In the genomic region with DNA sequence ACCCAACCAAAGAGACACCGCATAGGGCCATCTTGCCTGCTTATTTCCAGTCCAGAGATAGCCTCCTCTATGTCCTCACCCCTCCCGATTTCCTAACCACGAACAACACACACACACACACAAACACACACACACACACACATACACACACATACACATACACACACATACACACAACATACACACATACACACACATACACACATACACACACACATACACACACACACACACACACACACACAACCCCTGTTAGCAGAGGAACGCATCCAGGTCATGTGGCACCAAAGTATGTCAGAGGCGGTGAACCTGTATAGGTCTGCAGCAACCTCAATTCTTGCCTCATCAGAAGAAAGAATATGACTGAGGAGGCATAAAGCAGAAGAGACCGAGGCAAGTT, we compare ENCODE assay signal across 1 cellular context.
TF ChIP-seq lines count a peak whose summit lies in the region.

No MANE protein-coding gene starts in this region.

TF ChIP-seq in HEK293, 187 proteins besides CTCF, POLR2A, EP300 and RAD21 (continued from another document):
- TF ChIP-seq, protein P1, sequence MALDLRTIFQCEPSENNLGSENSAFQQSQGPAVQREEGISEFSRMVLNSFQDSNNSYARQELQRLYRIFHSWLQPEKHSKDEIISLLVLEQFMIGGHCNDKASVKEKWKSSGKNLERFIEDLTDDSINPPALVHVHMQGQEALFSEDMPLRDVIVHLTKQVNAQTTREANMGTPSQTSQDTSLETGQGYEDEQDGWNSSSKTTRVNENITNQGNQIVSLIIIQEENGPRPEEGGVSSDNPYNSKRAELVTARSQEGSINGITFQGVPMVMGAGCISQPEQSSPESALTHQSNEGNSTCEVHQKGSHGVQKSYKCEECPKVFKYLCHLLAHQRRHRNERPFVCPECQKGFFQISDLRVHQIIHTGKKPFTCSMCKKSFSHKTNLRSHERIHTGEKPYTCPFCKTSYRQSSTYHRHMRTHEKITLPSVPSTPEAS (tag by site-specific recombination; IDR thresholded peaks at IDR 0.05), result peak; percentile 96
- TF ChIP-seq ZNF248 (tag by site-specific recombination; IDR thresholded peaks at IDR 0.05) (0 out of 2 replicates have a peak, but pooled peaks have one; percentile 29), ZXDB (tag by site-specific recombination; IDR thresholded peaks at IDR 0.05) (no peak), ZNF529 (tag by site-specific recombination; IDR thresholded peaks at IDR 0.05; ENCODE audit: insufficient replicate concordance) (no peak), SCRT1 (tag by site-specific recombination; IDR thresholded peaks at IDR 0.05; ENCODE audit: borderline replicate concordance) (no peak), ZNF350 (tag by site-specific recombination; IDR thresholded peaks at IDR 0.05) (no peak)
- TF ChIP-seq, protein P2, sequence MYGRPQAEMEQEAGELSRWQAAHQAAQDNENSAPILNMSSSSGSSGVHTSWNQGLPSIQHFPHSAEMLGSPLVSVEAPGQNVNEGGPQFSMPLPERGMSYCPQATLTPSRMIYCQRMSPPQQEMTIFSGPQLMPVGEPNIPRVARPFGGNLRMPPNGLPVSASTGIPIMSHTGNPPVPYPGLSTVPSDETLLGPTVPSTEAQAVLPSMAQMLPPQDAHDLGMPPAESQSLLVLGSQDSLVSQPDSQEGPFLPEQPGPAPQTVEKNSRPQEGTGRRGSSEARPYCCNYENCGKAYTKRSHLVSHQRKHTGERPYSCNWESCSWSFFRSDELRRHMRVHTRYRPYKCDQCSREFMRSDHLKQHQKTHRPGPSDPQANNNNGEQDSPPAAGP (tag by site-specific recombination; IDR thresholded peaks at IDR 0.05), result no peak
- TF ChIP-seq, protein P3, sequence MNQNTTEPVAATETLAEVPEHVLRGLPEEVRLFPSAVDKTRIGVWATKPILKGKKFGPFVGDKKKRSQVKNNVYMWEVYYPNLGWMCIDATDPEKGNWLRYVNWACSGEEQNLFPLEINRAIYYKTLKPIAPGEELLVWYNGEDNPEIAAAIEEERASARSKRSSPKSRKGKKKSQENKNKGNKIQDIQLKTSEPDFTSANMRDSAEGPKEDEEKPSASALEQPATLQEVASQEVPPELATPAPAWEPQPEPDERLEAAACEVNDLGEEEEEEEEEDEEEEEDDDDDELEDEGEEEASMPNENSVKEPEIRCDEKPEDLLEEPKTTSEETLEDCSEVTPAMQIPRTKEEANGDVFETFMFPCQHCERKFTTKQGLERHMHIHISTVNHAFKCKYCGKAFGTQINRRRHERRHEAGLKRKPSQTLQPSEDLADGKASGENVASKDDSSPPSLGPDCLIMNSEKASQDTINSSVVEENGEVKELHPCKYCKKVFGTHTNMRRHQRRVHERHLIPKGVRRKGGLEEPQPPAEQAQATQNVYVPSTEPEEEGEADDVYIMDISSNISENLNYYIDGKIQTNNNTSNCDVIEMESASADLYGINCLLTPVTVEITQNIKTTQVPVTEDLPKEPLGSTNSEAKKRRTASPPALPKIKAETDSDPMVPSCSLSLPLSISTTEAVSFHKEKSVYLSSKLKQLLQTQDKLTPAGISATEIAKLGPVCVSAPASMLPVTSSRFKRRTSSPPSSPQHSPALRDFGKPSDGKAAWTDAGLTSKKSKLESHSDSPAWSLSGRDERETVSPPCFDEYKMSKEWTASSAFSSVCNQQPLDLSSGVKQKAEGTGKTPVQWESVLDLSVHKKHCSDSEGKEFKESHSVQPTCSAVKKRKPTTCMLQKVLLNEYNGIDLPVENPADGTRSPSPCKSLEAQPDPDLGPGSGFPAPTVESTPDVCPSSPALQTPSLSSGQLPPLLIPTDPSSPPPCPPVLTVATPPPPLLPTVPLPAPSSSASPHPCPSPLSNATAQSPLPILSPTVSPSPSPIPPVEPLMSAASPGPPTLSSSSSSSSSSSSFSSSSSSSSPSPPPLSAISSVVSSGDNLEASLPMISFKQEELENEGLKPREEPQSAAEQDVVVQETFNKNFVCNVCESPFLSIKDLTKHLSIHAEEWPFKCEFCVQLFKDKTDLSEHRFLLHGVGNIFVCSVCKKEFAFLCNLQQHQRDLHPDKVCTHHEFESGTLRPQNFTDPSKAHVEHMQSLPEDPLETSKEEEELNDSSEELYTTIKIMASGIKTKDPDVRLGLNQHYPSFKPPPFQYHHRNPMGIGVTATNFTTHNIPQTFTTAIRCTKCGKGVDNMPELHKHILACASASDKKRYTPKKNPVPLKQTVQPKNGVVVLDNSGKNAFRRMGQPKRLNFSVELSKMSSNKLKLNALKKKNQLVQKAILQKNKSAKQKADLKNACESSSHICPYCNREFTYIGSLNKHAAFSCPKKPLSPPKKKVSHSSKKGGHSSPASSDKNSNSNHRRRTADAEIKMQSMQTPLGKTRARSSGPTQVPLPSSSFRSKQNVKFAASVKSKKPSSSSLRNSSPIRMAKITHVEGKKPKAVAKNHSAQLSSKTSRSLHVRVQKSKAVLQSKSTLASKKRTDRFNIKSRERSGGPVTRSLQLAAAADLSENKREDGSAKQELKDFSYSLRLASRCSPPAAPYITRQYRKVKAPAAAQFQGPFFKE (tag by site-specific recombination; IDR thresholded peaks at IDR 0.05; ENCODE audit: borderline replicate concordance), result no peak
